ENCODE assay signal across 11 cellular contexts in the genomic region with DNA sequence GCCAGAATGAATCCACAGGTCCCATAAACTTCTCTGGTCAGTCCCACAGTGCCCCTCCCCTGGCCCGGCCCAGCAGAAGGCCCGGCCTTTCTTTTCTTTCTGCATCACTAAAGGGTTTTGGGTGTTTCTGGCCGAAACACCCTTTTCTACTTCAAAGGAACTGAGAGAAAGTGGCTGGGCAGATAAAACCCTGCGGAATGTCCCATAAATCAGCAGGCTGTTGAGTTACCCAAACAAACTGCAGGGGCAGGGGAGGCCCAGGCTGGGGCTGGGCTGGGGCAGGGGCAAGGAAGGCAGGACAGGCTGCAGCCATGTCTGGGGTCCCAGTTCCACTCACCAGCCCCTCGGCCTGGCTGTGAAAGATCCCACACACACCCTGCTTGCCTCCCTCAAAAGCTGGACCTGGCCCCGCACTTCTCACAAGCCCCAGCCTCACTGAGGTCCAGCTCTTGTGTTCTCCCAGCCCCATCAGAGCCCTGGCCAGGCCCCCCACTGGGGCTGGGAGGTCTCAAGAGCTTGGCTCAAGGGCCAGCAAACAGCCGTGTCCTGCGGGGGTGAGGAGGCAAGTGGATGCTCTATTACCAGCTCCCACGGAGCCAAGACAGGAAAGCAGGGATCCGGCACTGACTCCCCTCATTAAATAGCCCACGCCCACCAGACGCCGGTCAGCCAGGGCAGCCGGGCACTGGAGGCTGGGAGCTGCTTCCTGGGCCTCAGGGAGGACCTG. TPM values are rescaled to one million over a fixed set of nuclear protein-coding genes. Genes with fewer than 3 reads are reported as not detected.
DNase-seq lines count a peak whose midpoint lies in the region; ATAC-seq and TF ChIP-seq lines count a peak whose summit lies in the region.
"Had no signal": no experiment of that assay in that cellular context is flagged by ENCODE, and none has a peak within 500 bp of the region (broad histone marks: within the 10 kb centered on the region; RNA-seq: fewer than 3 reads in every experiment).

No MANE protein-coding gene starts in this region.

- H4K12ac ChIP-seq in trophoblast cell (ENCODE audit: low read depth, low read length), result no peak overlapping the region

- H3K4me1 ChIP-seq in trophoblast cell (ENCODE audit: control insufficient read depth in 1 of 2, insufficient read depth in 2 of 2, low read length in 2 of 2), result peaks cover 8 to 16% of the 10 kb centered on the region in 2 experiments

- no peaks in the 10 kb centered on the region for H3K9me3 ChIP-seq in trophoblast cell (ENCODE audit: insufficient read depth, low read depth, low read length)
- H3K9me3 ChIP-seq: left lung had no signal

- no peak overlapping the region for H3K14ac ChIP-seq in trophoblast cell (ENCODE audit: low read length)

- H3K79me2 ChIP-seq in trophoblast cell (ENCODE audit: control insufficient read depth, insufficient read depth, low read length, poor library complexity), result peaks cover under 1% of the 10 kb centered on the region

- no peak overlapping the region for H3K4me2 ChIP-seq in trophoblast cell (ENCODE audit: low read length)

- H3K27me3 ChIP-seq in trophoblast cell (ENCODE audit: insufficient read depth, low read length), result no peaks in the 10 kb centered on the region
- H3K27me3 ChIP-seq: left lung had no signal

- TF ChIP-seq CTCF in VCaP (conservative IDR thresholded peaks at IDR 0.05) (no peak), GM20000 (IDR thresholded peaks at IDR 0.05; ENCODE audit: extremely low read depth, missing control alignments) (no peak)

- H3K27ac ChIP-seq in VCaP (peak overlapping the region; percentile 57; the same call in 1 of the 2 replicates), trophoblast cell (ENCODE audit: low read depth, low read length) (no peak overlapping the region)

- peak overlapping the region; percentile 3 for H2BK12ac ChIP-seq in trophoblast cell (ENCODE audit: low read length)

- H4K91ac ChIP-seq in trophoblast cell (ENCODE audit: low read depth, low read length), result no peak overlapping the region

- no peak overlapping the region for H3K9ac ChIP-seq in trophoblast cell (ENCODE audit: low read length)

- intact Hi-C loops in left cardiac atrium (cut with DNase I), result loop anchor here in 1 of 2 donors (5.0 kb wide), 1 partner anchor 84 kb away; no protein-coding TSS in a partner anchor

- H2AFZ ChIP-seq in trophoblast cell (ENCODE audit: insufficient read depth, low read length, poor library complexity), result no peak overlapping the region

- DNase-seq in ELF-1 (ENCODE audit: low read depth, low spot score), result peak; percentile 81
- DNase-seq in left cardiac atrium, result peak; percentile 21
- DNase-seq in trophoblast cell, result no peak
- no peak for DNase-seq in SKM-1 (lab: John Stamatoyannopoulos, UW; ENCODE audit: unreplicated experiment)
- DNase-seq in GM20000 (ENCODE audit: low spot score), result no peak
- DNase-seq: CD8-positive, alpha-beta T cell; T-helper 2 cell had no signal

- no peaks in the 10 kb centered on the region for H3K79me1 ChIP-seq in trophoblast cell (ENCODE audit: low read length)

- WGBS in trophoblast cell (ENCODE audit: extremely low coverage, insufficient coverage, insufficient read length), result no CpG with 5 or more reads among the region's 14 CpGs

- no peak overlapping the region for H3K4me3 ChIP-seq in trophoblast cell (ENCODE audit: low read depth, low read length)
- H3K4me3 ChIP-seq: left lung had no signal

- no peak for ATAC-seq in left cardiac atrium
- ATAC-seq in HG03039 (IDR thresholded peaks at IDR 0.05; ENCODE audit: unreplicated experiment), result no peak
- ATAC-seq in HG03196 (IDR thresholded peaks at IDR 0.05; ENCODE audit: unreplicated experiment), result no peak
- ATAC-seq: CD8-positive, alpha-beta T cell had no signal

- peaks cover 0 to 6% of the 10 kb centered on the region in 2 experiments for H3K36me3 ChIP-seq in trophoblast cell (ENCODE audit: control insufficient read depth in 1 of 2, insufficient read depth in 2 of 2, low read length in 2 of 2)
- H3K36me3 ChIP-seq: left lung had no signal

- no peak overlapping the region for H2BK120ac ChIP-seq in trophoblast cell (ENCODE audit: insufficient read depth, low read length, poor library complexity)

- no peak overlapping the region for H2AK5ac ChIP-seq in trophoblast cell (ENCODE audit: low read length)

- H4K8ac ChIP-seq in trophoblast cell (ENCODE audit: low read depth, low read length), result no peak overlapping the region

- no peak overlapping the region for H3K4ac ChIP-seq in trophoblast cell (ENCODE audit: low read depth, low read length)

- no peak overlapping the region for H3K23ac ChIP-seq in trophoblast cell (ENCODE audit: low read length)

- H2BK5ac ChIP-seq in trophoblast cell (ENCODE audit: low read depth, low read length, poor library complexity), result no peak overlapping the region

- H3K18ac ChIP-seq in trophoblast cell (ENCODE audit: low read length), result peak overlapping the region; percentile 29

RNA-seq across cellular contexts. Expression of gene CCNK, which starts 41.9 kb away (rescaled TPM):
- 10 to 100 TPM; 31.4 to 38.6 TPM for total RNA-seq in left cardiac atrium
- polyA plus RNA-seq in trophoblast cell (2013), result 105 TPM in 2 replicates

RNA-seq across cellular contexts. Expression of gene SETD3, which starts 42.4 kb away (rescaled TPM):
- total RNA-seq in left cardiac atrium, result 100 to 1,000 TPM in 1 of 2 donors, 10 to 100 TPM in 1; 77.7 to 116 TPM
- polyA plus RNA-seq in trophoblast cell (2013), result 81.6 and 81.8 TPM in 2 replicates

Comparison
In these comparisons a context has a peak if more than half of its experiments do, and no peak if none do; other contexts are left out.
1. DNase-seq: peak in ELF-1 (single experiment) and left cardiac atrium (single experiment); none in trophoblast cell (0 of 2), SKM-1 (single experiment) and GM20000 (single experiment).